ENCODE assay signal across 16 cellular contexts in genomic region chr5:167720201-167720600, GRCh38.
DNase-seq lines count a peak whose midpoint lies in the region; TF ChIP-seq lines count a peak whose summit lies in the region.
"Had no signal": no experiment of that assay in that cellular context is flagged by ENCODE, and none has a peak within 500 bp of the region (broad histone marks: within the 10 kb centered on the region; RNA-seq: fewer than 3 reads in every experiment).

No MANE protein-coding gene starts in this region.

- no peak overlapping the region for H3K4me2 ChIP-seq in OCI-LY7 (ENCODE audit: low read length)

- no peak overlapping the region for H2AFZ ChIP-seq in OCI-LY7 (ENCODE audit: low read length)

- intact Hi-C loops in OCI-LY7 (cut with micrococcal nuclease; ENCODE audit: unreplicated experiment) = loop anchor here (5.0 kb wide), 1 partner anchor 327 kb away; no protein-coding TSS in a partner anchor

- no TSS peak for BruUV-seq in OCI-LY7 (replicated peaks; lab: Mats Ljungman, UMichigan)

- no peaks in the 10 kb centered on the region for H4K20me1 ChIP-seq in OCI-LY7 (ENCODE audit: insufficient read depth, low read length)

- H3K9me2 ChIP-seq in OCI-LY7 (ENCODE audit: insufficient read depth, low read length) = no peaks in the 10 kb centered on the region

- no peaks in the 10 kb centered on the region for H3K4me1 ChIP-seq in OCI-LY7 (ENCODE audit: insufficient read depth, low read length, poor library complexity, severe bottlenecking)

- POLR2A ChIA-PET in OCI-LY7 (lab: Charles Lee) = no interaction called here

- DNase-seq in AG20443 (ENCODE audit: low spot score) = peak; percentile 36
- DNase-seq in LHCN-M2 (ENCODE audit: low read depth) = peak; percentile 43
- peak; percentile 24 for DNase-seq in epithelial cell of esophagus (ENCODE audit: low read depth)
- DNase-seq in skeletal muscle cell (ENCODE audit: low read depth) = peak; percentile 53
- no peak for DNase-seq in OCI-LY7 (ENCODE audit: low spot score)
- no peak for DNase-seq in iPS-NIHi11 (ENCODE audit: low spot score)
- no peak for DNase-seq in activated effector memory CD4-positive, alpha-beta T cell treated with Interleukin-2 at 50 U/mL for 16 hours
- DNase-seq in stimulated activated CD4-positive, alpha-beta T cell treated with anti-CD3 and anti-CD28 coated beads, Interleukin-4, amount 100 ng/mL, for 4 hours = no peak
- DNase-seq: C1 segment of cervical spinal cord, H7, KBM-7, NCI-H1048, NCI-H1436 treated with DMSO at 0.1 percent for 48 hours, NCI-H2081, NCI-H510A, NCI-H774 had no signal

- H3K36me3 ChIP-seq in OCI-LY7 (ENCODE audit: insufficient read depth, low read length) = no peaks in the 10 kb centered on the region

- H3K79me2 ChIP-seq in OCI-LY7 (ENCODE audit: insufficient read depth, low read depth, low read length) = no peaks in the 10 kb centered on the region

- no peak for TF ChIP-seq CTCF in epithelial cell of esophagus (IDR thresholded peaks at IDR 0.05; ENCODE audit: insufficient read depth, low read depth, low read length, missing control alignments)
- no peak for TF ChIP-seq CTCF in OCI-LY7 (conservative IDR thresholded peaks at IDR 0.05; ENCODE audit: low read length)

- H3K9me3 ChIP-seq in OCI-LY7 (ENCODE audit: low read length) = no peaks in the 10 kb centered on the region

- CTCF ChIA-PET in OCI-LY7 (lab: Charles Lee; ENCODE audit: unreplicated experiment) = no interaction called here

- H3K4me3 ChIP-seq in epithelial cell of esophagus (ENCODE audit: low read length) (no peak overlapping the region), skeletal muscle cell (ENCODE audit: low read depth, low read length) (no peak overlapping the region), OCI-LY7 (ENCODE audit: low read depth, low read length, poor library complexity, severe bottlenecking) (no peak overlapping the region)

- no peak overlapping the region for H3K27ac ChIP-seq in OCI-LY7 (ENCODE audit: low read depth, low read length, poor library complexity, severe bottlenecking)

Comparison
In these comparisons a context has a peak if more than half of its experiments do, and no peak if none do; other contexts are left out.
1. DNase-seq: peak in AG20443 (single experiment), LHCN-M2 (single experiment), epithelial cell of esophagus (single experiment) and skeletal muscle cell (single experiment); none in OCI-LY7 (single experiment), iPS-NIHi11 (single experiment), activated effector memory CD4-positive, alpha-beta T cell treated with Interleukin-2 at 50 U/mL for 16 hours (single experiment) and stimulated activated CD4-positive, alpha-beta T cell treated with anti-CD3 and anti-CD28 coated beads, Interleukin-4, amount 100 ng/mL, for 4 hours (0 of 2).